8 cellular contexts compared by ENCODE assay signal in genomic region chr11:66312549-66313320, GRCh38.
DNase-seq lines count a peak whose midpoint lies in the region; ATAC-seq and TF ChIP-seq lines count a peak whose summit lies in the region.

No MANE protein-coding gene starts in this region.

- TF ChIP-seq CTCF in OCI-LY3 (IDR thresholded peaks at IDR 0.05; ENCODE audit: low read depth, low read length), result no peak

- peaks cover 8% of the 10 kb centered on the region for H3K4me1 ChIP-seq in OCI-LY3 (ENCODE audit: low read length)

- no peaks in the 10 kb centered on the region for H3K36me3 ChIP-seq in OCI-LY3 (replicated peaks; ENCODE audit: low read depth, low read length)

- no peaks in the 10 kb centered on the region for H4K20me1 ChIP-seq in OCI-LY3 (ENCODE audit: insufficient read depth, low read length)

- peak overlapping the region; percentile 66; the same call in 1 of the 2 replicates for H2AFZ ChIP-seq in OCI-LY3 (ENCODE audit: low read depth, low read length)

- H3K9me3 ChIP-seq in OCI-LY3 (ENCODE audit: insufficient read depth, low read length), result no peaks in the 10 kb centered on the region

- no peak overlapping the region for H3K27ac ChIP-seq in OCI-LY3 (ENCODE audit: low read length)

- no peaks in the 10 kb centered on the region for H3K79me2 ChIP-seq in OCI-LY3 (ENCODE audit: low read length)

- H3K27me3 ChIP-seq in OCI-LY3 (ENCODE audit: low read depth, low read length), result no peaks in the 10 kb centered on the region; the same call in 1 of the 2 replicates

- ATAC-seq in GM21526 (IDR thresholded peaks at IDR 0.05; ENCODE audit: low FRiP score, unreplicated experiment), result peak; percentile 45

- no peak overlapping the region for H3K9ac ChIP-seq in OCI-LY3 (ENCODE audit: low read length)

- H3K4me2 ChIP-seq in OCI-LY3 (ENCODE audit: low read length), result peak overlapping the region; percentile 59

- DNase-seq in D341Med (ENCODE audit: low spot score) (peak; percentile 94), HuH-7 (ENCODE audit: low spot score) (peak; percentile 100), activated T-cell treated with anti-CD3 and anti-CD28 coated beads for 24 hours (ENCODE audit: low read depth) (peak; percentile 94), epidermal melanocyte (ENCODE audit: insufficient read length, low spot score) (peak; percentile 95), middle frontal gyrus (ENCODE audit: extremely low spot score, low spot score) (peak; percentile 85)
- DNase-seq in stimulated activated CD8-positive, alpha-beta memory T cell treated with anti-CD3 and anti-CD28 coated beads, Interleukin-15, amount 100 ng/mL, for 48 hours (ENCODE audit: low read depth in 2 of 2), result peak; percentile 92 to 93

- H3K4me3 ChIP-seq in OCI-LY3 (ENCODE audit: low read length), result peak overlapping the region; percentile 69
